In genomic region chr13:108632649-108633167, GRCh38 we compare ENCODE assay signal across 8 cellular contexts. TPM values are rescaled to one million over a fixed set of nuclear protein-coding genes. Genes with fewer than 3 reads are reported as not detected.
"Had no signal": no experiment of that assay in that cellular context is flagged by ENCODE, and none has a peak within 500 bp of the region (broad histone marks: within the 10 kb centered on the region; RNA-seq: fewer than 3 reads in every experiment).

No MANE protein-coding gene starts in this region.

- FAIRE-seq: G401.6, GM12891, GM12892, GM18507, GM19239 had no signal

- DNase-seq: GDM1, GF-D8 had no signal

RNA-seq across cellular contexts. Expression of gene MYO16, which starts 3.3 kb away (rescaled TPM):
- total RNA-seq: G401 had no signal
